In genomic region chr19:4528843-4529242, GRCh38 we compare ENCODE assay signal across 30 cellular contexts.
"Had no signal": no experiment of that assay in that cellular context is flagged by ENCODE, and none has a peak within 500 bp of the region (broad histone marks: within the 10 kb centered on the region; RNA-seq: fewer than 3 reads in every experiment).

No MANE protein-coding gene starts in this region.

- ATAC-seq: activated CD8-positive, alpha-beta memory T cell treated with anti-CD3 and anti-CD28 coated beads, Interleukin-2, amount 10 ng/mL, durations not matched to agents 7 days and 5 days; activated T-cell treated with anti-CD3 and anti-CD28 coated beads, Interleukin-2, amount 50 U/mL, for 72 hours; activated T-helper 17 cell treated with anti-CD3 and anti-CD28 coated beads, Interleukin-2, amount 50 U/mL, for 72 hours; Panc1 had no signal

- H3K4me1 ChIP-seq: ascending aorta had no signal

- H3K27ac ChIP-seq: ascending aorta, cardiac muscle cell, SJCRH30, SK-N-MC, WERI-Rb-1 had no signal

- H3K4me3 ChIP-seq: ascending aorta, cardiac muscle cell, SJCRH30, SK-N-MC had no signal

- H3K9me3 ChIP-seq: ascending aorta, SJCRH30 had no signal

- DNase-seq: activated CD4-positive, alpha-beta memory T cell treated with anti-CD3 and anti-CD28 coated beads, Interleukin-2, amount 10 ng/mL, durations not matched to agents 7 days and 5 days; activated CD4-positive, alpha-beta T cell treated with anti-CD3 and anti-CD28 coated beads for 1 hour; activated CD4-positive, alpha-beta T cell treated with anti-CD3 and anti-CD28 coated beads for 48 hours; activated CD4-positive, CD25-positive, alpha-beta regulatory T cell; activated CD8-positive, alpha-beta memory T cell treated with anti-CD3 and anti-CD28 coated beads for 24 hours; activated CD8-positive, alpha-beta memory T cell treated with anti-CD3 and anti-CD28 coated beads, Interleukin-2, amount 10 ng/mL, durations not matched to agents 7 days and 5 days; activated effector memory CD4-positive, alpha-beta T cell treated with anti-CD3 and anti-CD28 coated beads, Interleukin-2, amount 50 U/mL, for 16 hours; activated naive CD4-positive, alpha-beta T cell; activated naive CD8-positive, alpha-beta T cell treated with anti-CD3 and anti-CD28 coated beads, Interleukin-2, amount 10 ng/mL, durations not matched to agents 7 days and 5 days; activated T-cell treated with anti-CD3 and anti-CD28 coated beads, Interleukin-2, amount 50 U/mL, for 1 hour; activated T-cell treated with anti-CD3 and anti-CD28 coated beads, Interleukin-2, amount 50 U/mL, for 72 hours; amygdala; Karpas-422; NCI-H1048; NCI-H1105 treated with DMSO at 0.1 percent for 48 hours; NCI-H1436; NCI-H1694; NCI-H1930; NCI-H2081 treated with DMSO at 0.1 percent for 48 hours; NCI-H345; NCI-H524 treated with DMSO at 0.1 percent for 48 hours; SHP77; SJCRH30; T1000; WERI-Rb-1 had no signal
